Comparison of ENCODE assay signal across 1 cellular context in the genomic region with DNA sequence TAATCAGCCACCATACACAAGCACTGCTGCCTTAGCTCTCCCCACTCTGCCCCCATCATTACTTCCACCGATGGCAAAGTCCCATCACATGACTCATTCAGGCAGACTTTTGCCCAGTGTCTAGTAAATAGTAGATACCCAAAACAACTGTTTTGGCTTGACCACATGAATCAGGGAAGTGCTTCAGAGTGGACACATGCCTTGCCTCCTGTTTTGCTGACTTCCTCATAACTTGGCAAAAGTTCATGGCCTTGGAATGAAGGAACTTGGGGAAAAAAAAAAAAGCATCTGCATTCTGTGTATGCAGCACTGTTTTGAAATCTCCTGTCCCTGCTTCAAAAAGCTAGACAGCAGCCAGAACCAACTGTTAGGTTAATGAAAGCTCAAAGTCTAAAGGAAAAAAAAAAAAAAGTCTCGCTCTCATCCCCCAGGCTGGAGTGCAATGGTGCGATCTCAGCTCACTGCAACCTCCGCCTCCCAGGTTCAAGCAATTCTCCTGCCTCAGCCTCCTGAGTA.
TF ChIP-seq lines count a peak whose summit lies in the region.

No MANE protein-coding gene starts in this region.

TF ChIP-seq in GM23338, 12 proteins besides CTCF, POLR2A, EP300 and RAD21 (continued from another document):
- TF ChIP-seq, protein P1, sequence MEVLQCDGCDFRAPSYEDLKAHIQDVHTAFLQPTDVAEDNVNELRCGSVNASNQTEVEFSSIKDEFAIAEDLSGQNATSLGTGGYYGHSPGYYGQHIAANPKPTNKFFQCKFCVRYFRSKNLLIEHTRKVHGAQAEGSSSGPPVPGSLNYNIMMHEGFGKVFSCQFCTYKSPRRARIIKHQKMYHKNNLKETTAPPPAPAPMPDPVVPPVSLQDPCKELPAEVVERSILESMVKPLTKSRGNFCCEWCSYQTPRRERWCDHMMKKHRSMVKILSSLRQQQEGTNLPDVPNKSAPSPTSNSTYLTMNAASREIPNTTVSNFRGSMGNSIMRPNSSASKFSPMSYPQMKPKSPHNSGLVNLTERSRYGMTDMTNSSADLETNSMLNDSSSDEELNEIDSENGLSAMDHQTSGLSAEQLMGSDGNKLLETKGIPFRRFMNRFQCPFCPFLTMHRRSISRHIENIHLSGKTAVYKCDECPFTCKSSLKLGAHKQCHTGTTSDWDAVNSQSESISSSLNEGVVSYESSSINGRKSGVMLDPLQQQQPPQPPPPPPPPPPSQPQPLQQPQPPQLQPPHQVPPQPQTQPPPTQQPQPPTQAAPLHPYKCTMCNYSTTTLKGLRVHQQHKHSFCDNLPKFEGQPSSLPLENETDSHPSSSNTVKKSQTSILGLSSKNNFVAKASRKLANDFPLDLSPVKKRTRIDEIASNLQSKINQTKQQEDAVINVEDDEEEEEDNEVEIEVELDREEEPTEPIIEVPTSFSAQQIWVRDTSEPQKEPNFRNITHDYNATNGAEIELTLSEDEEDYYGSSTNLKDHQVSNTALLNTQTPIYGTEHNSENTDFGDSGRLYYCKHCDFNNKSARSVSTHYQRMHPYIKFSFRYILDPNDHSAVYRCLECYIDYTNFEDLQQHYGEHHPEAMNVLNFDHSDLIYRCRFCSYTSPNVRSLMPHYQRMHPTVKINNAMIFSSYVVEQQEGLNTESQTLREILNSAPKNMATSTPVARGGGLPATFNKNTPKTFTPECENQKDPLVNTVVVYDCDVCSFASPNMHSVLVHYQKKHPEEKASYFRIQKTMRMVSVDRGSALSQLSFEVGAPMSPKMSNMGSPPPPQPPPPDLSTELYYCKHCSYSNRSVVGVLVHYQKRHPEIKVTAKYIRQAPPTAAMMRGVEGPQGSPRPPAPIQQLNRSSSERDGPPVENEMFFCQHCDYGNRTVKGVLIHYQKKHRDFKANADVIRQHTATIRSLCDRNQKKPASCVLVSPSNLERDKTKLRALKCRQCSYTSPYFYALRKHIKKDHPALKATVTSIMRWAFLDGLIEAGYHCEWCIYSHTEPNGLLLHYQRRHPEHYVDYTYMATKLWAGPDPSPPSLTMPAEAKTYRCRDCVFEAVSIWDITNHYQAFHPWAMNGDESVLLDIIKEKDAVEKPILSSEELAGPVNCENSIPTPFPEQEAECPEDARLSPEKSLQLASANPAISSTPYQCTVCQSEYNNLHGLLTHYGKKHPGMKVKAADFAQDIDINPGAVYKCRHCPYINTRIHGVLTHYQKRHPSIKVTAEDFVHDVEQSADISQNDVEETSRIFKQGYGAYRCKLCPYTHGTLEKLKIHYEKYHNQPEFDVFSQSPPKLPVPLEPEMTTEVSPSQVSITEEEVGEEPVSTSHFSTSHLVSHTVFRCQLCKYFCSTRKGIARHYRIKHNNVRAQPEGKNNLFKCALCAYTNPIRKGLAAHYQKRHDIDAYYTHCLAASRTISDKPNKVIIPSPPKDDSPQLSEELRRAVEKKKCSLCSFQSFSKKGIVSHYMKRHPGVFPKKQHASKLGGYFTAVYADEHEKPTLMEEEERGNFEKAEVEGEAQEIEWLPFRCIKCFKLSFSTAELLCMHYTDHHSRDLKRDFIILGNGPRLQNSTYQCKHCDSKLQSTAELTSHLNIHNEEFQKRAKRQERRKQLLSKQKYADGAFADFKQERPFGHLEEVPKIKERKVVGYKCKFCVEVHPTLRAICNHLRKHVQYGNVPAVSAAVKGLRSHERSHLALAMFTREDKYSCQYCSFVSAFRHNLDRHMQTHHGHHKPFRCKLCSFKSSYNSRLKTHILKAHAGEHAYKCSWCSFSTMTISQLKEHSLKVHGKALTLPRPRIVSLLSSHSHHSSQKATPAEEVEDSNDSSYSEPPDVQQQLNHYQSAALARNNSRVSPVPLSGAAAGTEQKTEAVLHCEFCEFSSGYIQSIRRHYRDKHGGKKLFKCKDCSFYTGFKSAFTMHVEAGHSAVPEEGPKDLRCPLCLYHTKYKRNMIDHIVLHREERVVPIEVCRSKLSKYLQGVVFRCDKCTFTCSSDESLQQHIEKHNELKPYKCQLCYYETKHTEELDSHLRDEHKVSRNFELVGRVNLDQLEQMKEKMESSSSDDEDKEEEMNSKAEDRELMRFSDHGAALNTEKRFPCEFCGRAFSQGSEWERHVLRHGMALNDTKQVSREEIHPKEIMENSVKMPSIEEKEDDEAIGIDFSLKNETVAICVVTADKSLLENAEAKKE (CRISPR knock-in tag; IDR thresholded peaks at IDR 0.05) = no peak
- TF ChIP-seq POLR2AphosphoS5 (IDR thresholded peaks at IDR 0.05; ENCODE audit: low read depth) = no peak
- TF ChIP-seq STAT1 (IDR thresholded peaks at IDR 0.05; ENCODE audit: unreplicated experiment) = no peak
- TF ChIP-seq, protein P2, sequence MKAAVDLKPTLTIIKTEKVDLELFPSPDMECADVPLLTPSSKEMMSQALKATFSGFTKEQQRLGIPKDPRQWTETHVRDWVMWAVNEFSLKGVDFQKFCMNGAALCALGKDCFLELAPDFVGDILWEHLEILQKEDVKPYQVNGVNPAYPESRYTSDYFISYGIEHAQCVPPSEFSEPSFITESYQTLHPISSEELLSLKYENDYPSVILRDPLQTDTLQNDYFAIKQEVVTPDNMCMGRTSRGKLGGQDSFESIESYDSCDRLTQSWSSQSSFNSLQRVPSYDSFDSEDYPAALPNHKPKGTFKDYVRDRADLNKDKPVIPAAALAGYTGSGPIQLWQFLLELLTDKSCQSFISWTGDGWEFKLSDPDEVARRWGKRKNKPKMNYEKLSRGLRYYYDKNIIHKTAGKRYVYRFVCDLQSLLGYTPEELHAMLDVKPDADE (IDR thresholded peaks at IDR 0.05) = no peak
- no peak for TF ChIP-seq JUNB (IDR thresholded peaks at IDR 0.05; ENCODE audit: unreplicated experiment)
- no peak for TF ChIP-seq EZH2 (IDR thresholded peaks at IDR 0.05; ENCODE audit: low read depth, unreplicated experiment)
- no peak for TF ChIP-seq NANOG (IDR thresholded peaks at IDR 0.05; ENCODE audit: borderline replicate concordance)
